ENCODE assay signal across 1 cellular context in genomic region chr2:236919209-236919608, GRCh38.
TF ChIP-seq lines count a peak whose summit lies in the region.

No MANE protein-coding gene starts in this region.

TF ChIP-seq in GM12878, 131 proteins besides CTCF, POLR2A, EP300 and RAD21 (continued from another document):
- no peak for TF ChIP-seq PRDM15 (CRISPR knock-in tag; IDR thresholded peaks at IDR 0.05)
- no peak for TF ChIP-seq TCF3 (IDR thresholded peaks at IDR 0.05; ENCODE audit: borderline replicate concordance, insufficient read depth, low read depth, low read length)
- TF ChIP-seq NFXL1 (IDR thresholded peaks at IDR 0.05; ENCODE audit: borderline replicate concordance), result no peak
- TF ChIP-seq SMARCA5 (IDR thresholded peaks at IDR 0.05), result no peak
- no peak for TF ChIP-seq BACH1 (IDR thresholded peaks at IDR 0.05; ENCODE audit: borderline replicate concordance)
- no peak for TF ChIP-seq PAX5 (IDR thresholded peaks at IDR 0.05; ENCODE audit: borderline replicate concordance, low read depth, low read length)
- no peak for TF ChIP-seq NR2F1 (conservative IDR thresholded peaks at IDR 0.05)
- no peak for TF ChIP-seq BRCA1 (IDR thresholded peaks at IDR 0.05; ENCODE audit: low read depth, low read length)
- no peak for TF ChIP-seq RB1 (IDR thresholded peaks at IDR 0.05; ENCODE audit: borderline replicate concordance)
- no peak for TF ChIP-seq NBN (IDR thresholded peaks at IDR 0.05)
